ENCODE assay signal across 14 cellular contexts in genomic region chr10:118394557-118395194, GRCh38. TPM values are rescaled to one million over a fixed set of nuclear protein-coding genes. Genes with fewer than 3 reads are reported as not detected.
DNase-seq lines count a peak whose midpoint lies in the region; TF ChIP-seq lines count a peak whose summit lies in the region.
"Had no signal": no experiment of that assay in that cellular context is flagged by ENCODE, and none has a peak within 500 bp of the region (broad histone marks: within the 10 kb centered on the region; RNA-seq: fewer than 3 reads in every experiment).

No MANE protein-coding gene starts in this region.

- CTCF ChIA-PET in CD8-positive, alpha-beta memory T cell (lab: Charles Lee): no interaction called here

- DNase-seq in CD1c-positive myeloid dendritic cell (ENCODE audit: extremely low spot score): peak; percentile 12
- peak; percentile 40 for DNase-seq in NCI-H748 treated with DMSO at 0.1 percent for 48 hours (lab: John Stamatoyannopoulos, UW)
- no peak for DNase-seq in glutamatergic neuron
- no peak for DNase-seq in progenitor cell of endocrine pancreas (ENCODE audit: low spot score, unreplicated experiment)
- no peak for DNase-seq in T-helper 2 cell treated with Interferon-gamma antibody and Interleukin-4, amounts not matched to agents 5 μg/mL and 100 μg/mL, for 36 hours (ENCODE audit: low spot score)
- DNase-seq in CD8-positive, alpha-beta memory T cell: no peak
- DNase-seq in kidney glomerular epithelial cell (lab: John Stamatoyannopoulos, UW): no peak
- DNase-seq: activated CD8-positive, alpha-beta memory T cell treated with anti-CD3 and anti-CD28 coated beads, Interleukin-2, amount 10 ng/mL, durations not matched to agents 7 days and 5 days; BE2C; caudate nucleus; stimulated activated CD4-positive, alpha-beta T cell treated with anti-CD3 and anti-CD28 coated beads, Interleukin-4, amount 100 ng/mL, for 4 hours; stimulated activated naive CD4-positive, alpha-beta T cell had no signal

- H3K4me1 ChIP-seq in CD8-positive, alpha-beta memory T cell (ENCODE audit: insufficient read depth, low read length): no peaks in the 10 kb centered on the region
- H3K4me1 ChIP-seq: BE2C had no signal

- peaks cover 0 to 11% (median 9%) of the 10 kb centered on the region in 3 donors for H3K4me1 Mint-ChIP-seq in IgD-negative memory B cell
- peaks cover 13% of the 10 kb centered on the region for H3K4me1 Mint-ChIP-seq in glutamatergic neuron (ENCODE audit: low read depth, unreplicated experiment)
- peaks cover 2% of the 10 kb centered on the region for H3K4me1 Mint-ChIP-seq in progenitor cell of endocrine pancreas (ENCODE audit: low read depth)
- no peaks in the 10 kb centered on the region for H3K4me1 Mint-ChIP-seq in T-helper 2 cell treated with Interferon-gamma antibody and Interleukin-4, amounts not matched to agents 5 μg/mL and 100 μg/mL, for 36 hours (ENCODE audit: low read depth)
- H3K4me1 Mint-ChIP-seq in CD8-positive, alpha-beta memory T cell: peaks cover 2 to 7% (median 4%) of the 10 kb centered on the region in 3 donors

- H3K36me3 Mint-ChIP-seq in IgD-negative memory B cell (peaks cover 3% of the 10 kb centered on the region), glutamatergic neuron (ENCODE audit: unreplicated experiment) (no peaks in the 10 kb centered on the region), progenitor cell of endocrine pancreas (ENCODE audit: insufficient read depth) (no peaks in the 10 kb centered on the region)
- H3K36me3 Mint-ChIP-seq in T-helper 2 cell treated with Interferon-gamma antibody and Interleukin-4, amounts not matched to agents 5 μg/mL and 100 μg/mL, for 36 hours (ENCODE audit: low read depth): no peaks in the 10 kb centered on the region
- H3K36me3 Mint-ChIP-seq in CD8-positive, alpha-beta memory T cell: no peaks in the 10 kb centered on the region
- H3K36me3 Mint-ChIP-seq: activated CD8-positive, alpha-beta memory T cell treated with anti-CD3 and anti-CD28 coated beads, Interleukin-2, amount 10 ng/mL, durations not matched to agents 7 days and 5 days; activated naive CD4-positive, alpha-beta T cell treated with anti-CD3 and anti-CD28 coated beads, Interleukin-2, amount 50 U/mL, for 24 hours had no signal

- peaks cover 4% of the 10 kb centered on the region for H3K27me3 Mint-ChIP-seq in IgD-negative memory B cell
- H3K27me3 Mint-ChIP-seq in glutamatergic neuron (ENCODE audit: unreplicated experiment): no peaks in the 10 kb centered on the region
- H3K27me3 Mint-ChIP-seq in progenitor cell of endocrine pancreas: no peaks in the 10 kb centered on the region
- peaks cover 4% of the 10 kb centered on the region for H3K27me3 Mint-ChIP-seq in T-helper 2 cell treated with Interferon-gamma antibody and Interleukin-4, amounts not matched to agents 5 μg/mL and 100 μg/mL, for 36 hours (ENCODE audit: low read depth)
- H3K27me3 Mint-ChIP-seq in CD8-positive, alpha-beta memory T cell: peaks cover 14 to 53% of the 10 kb centered on the region in 2 donors

- no peaks in the 10 kb centered on the region for H3K27me3 ChIP-seq in CD8-positive, alpha-beta memory T cell (ENCODE audit: insufficient read depth, low read length, poor library complexity, severe bottlenecking)

- H3K4me3 Mint-ChIP-seq in IgD-negative memory B cell (peak overlapping the region in 3 of 4 donors; percentile 8 to 86 (median 31)), glutamatergic neuron (ENCODE audit: unreplicated experiment) (no peak overlapping the region), progenitor cell of endocrine pancreas (ENCODE audit: low read depth) (no peak overlapping the region)
- no peak overlapping the region for H3K4me3 Mint-ChIP-seq in T-helper 2 cell treated with Interferon-gamma antibody and Interleukin-4, amounts not matched to agents 5 μg/mL and 100 μg/mL, for 36 hours
- no peak overlapping the region for H3K4me3 Mint-ChIP-seq in CD8-positive, alpha-beta memory T cell
- H3K4me3 Mint-ChIP-seq: activated CD8-positive, alpha-beta memory T cell treated with anti-CD3 and anti-CD28 coated beads, Interleukin-2, amount 10 ng/mL, durations not matched to agents 7 days and 5 days; activated naive CD4-positive, alpha-beta T cell treated with anti-CD3 and anti-CD28 coated beads, Interleukin-2, amount 50 U/mL, for 24 hours had no signal

- no peaks in the 10 kb centered on the region for H3K36me3 ChIP-seq in CD8-positive, alpha-beta memory T cell (ENCODE audit: insufficient read depth, low read length)
- H3K36me3 ChIP-seq: BE2C had no signal

- peaks cover 0 to 7% (median 0%) of the 10 kb centered on the region in 3 donors for H3K9me3 Mint-ChIP-seq in IgD-negative memory B cell
- peaks cover 2% of the 10 kb centered on the region for H3K9me3 Mint-ChIP-seq in glutamatergic neuron (ENCODE audit: unreplicated experiment)
- no peaks in the 10 kb centered on the region for H3K9me3 Mint-ChIP-seq in progenitor cell of endocrine pancreas (ENCODE audit: low read depth)
- no peaks in the 10 kb centered on the region for H3K9me3 Mint-ChIP-seq in T-helper 2 cell treated with Interferon-gamma antibody and Interleukin-4, amounts not matched to agents 5 μg/mL and 100 μg/mL, for 36 hours
- H3K9me3 Mint-ChIP-seq in CD8-positive, alpha-beta memory T cell: peaks cover 0 to 8% (median 3%) of the 10 kb centered on the region in 5 donors

- POLR2A ChIA-PET in CD8-positive, alpha-beta memory T cell (lab: Charles Lee): no interaction called here

- no peaks in the 10 kb centered on the region for H3K9me3 ChIP-seq in CD8-positive, alpha-beta memory T cell (ENCODE audit: low read length)
- H3K9me3 ChIP-seq: BE2C had no signal

- H3K4me3 ChIP-seq in CD8-positive, alpha-beta memory T cell (ENCODE audit: low read length): no peak overlapping the region

- TF ChIP-seq CTCF in glutamatergic neuron (IDR thresholded peaks at IDR 0.05; ENCODE audit: partially characterized antibody, unreplicated experiment) (no peak), progenitor cell of endocrine pancreas (IDR thresholded peaks at IDR 0.05; ENCODE audit: unreplicated experiment) (no peak)

- H3K27ac Mint-ChIP-seq in IgD-negative memory B cell: peak overlapping the region in 1 of 3 donors; percentile 54
- H3K27ac Mint-ChIP-seq in glutamatergic neuron (ENCODE audit: unreplicated experiment): peak overlapping the region; percentile 52
- no peak overlapping the region for H3K27ac Mint-ChIP-seq in progenitor cell of endocrine pancreas
- no peak overlapping the region for H3K27ac Mint-ChIP-seq in T-helper 2 cell treated with Interferon-gamma antibody and Interleukin-4, amounts not matched to agents 5 μg/mL and 100 μg/mL, for 36 hours
- no peak overlapping the region for H3K27ac Mint-ChIP-seq in CD8-positive, alpha-beta memory T cell
- H3K27ac Mint-ChIP-seq: activated CD8-positive, alpha-beta memory T cell treated with anti-CD3 and anti-CD28 coated beads, Interleukin-2, amount 10 ng/mL, durations not matched to agents 7 days and 5 days; activated naive CD4-positive, alpha-beta T cell treated with anti-CD3 and anti-CD28 coated beads, Interleukin-2, amount 50 U/mL, for 24 hours had no signal

- H3K27ac ChIP-seq in CD8-positive, alpha-beta memory T cell (ENCODE audit: low read depth, low read length): no peak overlapping the region

RNA-seq across cellular contexts. Expression of gene FAM204A, which starts 52.6 kb away (rescaled TPM):
- 139 TPM for polyA plus RNA-seq in IgD-negative memory B cell
- 43.6 TPM for total RNA-seq in glutamatergic neuron (ENCODE audit: unreplicated experiment)
- 55.3 and 64.7 TPM in 2 replicates for total RNA-seq in progenitor cell of endocrine pancreas
- total RNA-seq in CD8-positive, alpha-beta memory T cell: 10 to 100 TPM; 66.3 to 71.6 TPM
- polyA plus RNA-seq in CD8-positive, alpha-beta memory T cell: 106 TPM

Comparison
In these comparisons a context has a peak if more than half of its experiments do, and no peak if none do; other contexts are left out.
1. DNase-seq: peak in CD1c-positive myeloid dendritic cell (single experiment) and NCI-H748 treated with DMSO at 0.1 percent for 48 hours (single experiment); none in glutamatergic neuron (single experiment), progenitor cell of endocrine pancreas (single experiment), T-helper 2 cell treated with Interferon-gamma antibody and Interleukin-4, amounts not matched to agents 5 μg/mL and 100 μg/mL, for 36 hours (single experiment), CD8-positive, alpha-beta memory T cell (0 of 5) and kidney glomerular epithelial cell (single experiment).
2. H3K4me3 Mint-ChIP-seq: peak in IgD-negative memory B cell (3 of 4); none in glutamatergic neuron (single experiment), progenitor cell of endocrine pancreas (single experiment), T-helper 2 cell treated with Interferon-gamma antibody and Interleukin-4, amounts not matched to agents 5 μg/mL and 100 μg/mL, for 36 hours (single experiment) and CD8-positive, alpha-beta memory T cell (0 of 7).